ENCODE assay signal across 1 cellular context in genomic region chr13:32455594-32455903, GRCh38.
TF ChIP-seq lines count a peak whose summit lies in the region.

No MANE protein-coding gene starts in this region.

TF ChIP-seq in HepG2, 621 proteins besides CTCF, POLR2A, EP300 and RAD21 (continued from another document and continues in another):
- no peak for TF ChIP-seq POLR2AphosphoS5 (IDR thresholded peaks at IDR 0.05; ENCODE audit: low read depth, low read length)
- TF ChIP-seq HNF1A (IDR thresholded peaks at IDR 0.05; ENCODE audit: low read depth) = no peak
- TF ChIP-seq HNF1A (CRISPR knock-in tag; IDR thresholded peaks at IDR 0.05; ENCODE audit: borderline replicate concordance) = no peak
- no peak for TF ChIP-seq MIER3 (CRISPR knock-in tag; IDR thresholded peaks at IDR 0.05; ENCODE audit: borderline replicate concordance)
- TF ChIP-seq SALL2 (CRISPR knock-in tag; IDR thresholded peaks at IDR 0.05) = no peak
- no peak for TF ChIP-seq PHF5A (CRISPR knock-in tag; IDR thresholded peaks at IDR 0.05; ENCODE audit: low read depth, unreplicated experiment)
- no peak for TF ChIP-seq IRF2 (CRISPR knock-in tag; IDR thresholded peaks at IDR 0.05)
- no peak for TF ChIP-seq ZBTB46 (CRISPR knock-in tag; IDR thresholded peaks at IDR 0.05; ENCODE audit: borderline replicate concordance)
- TF ChIP-seq GLI4 (CRISPR knock-in tag; IDR thresholded peaks at IDR 0.05; ENCODE audit: borderline replicate concordance) = no peak
- TF ChIP-seq EHMT2 (IDR thresholded peaks at IDR 0.05; ENCODE audit: borderline replicate concordance, low read depth, low read length) = no peak
- TF ChIP-seq ZNF703 (CRISPR knock-in tag; IDR thresholded peaks at IDR 0.05; ENCODE audit: borderline replicate concordance) = no peak
- TF ChIP-seq ATF6 (CRISPR knock-in tag; conservative IDR thresholded peaks at IDR 0.05) = no peak
- no peak for TF ChIP-seq PLSCR1 (CRISPR knock-in tag; IDR thresholded peaks at IDR 0.05; ENCODE audit: borderline replicate concordance)
- no peak for TF ChIP-seq PITX1 (CRISPR knock-in tag; IDR thresholded peaks at IDR 0.05)
- TF ChIP-seq SOX5 (CRISPR knock-in tag; IDR thresholded peaks at IDR 0.05; ENCODE audit: borderline replicate concordance) = no peak
- TF ChIP-seq ZNF709 (CRISPR knock-in tag; IDR thresholded peaks at IDR 0.05) = no peak
- no peak for TF ChIP-seq ZC3H4 (CRISPR knock-in tag; IDR thresholded peaks at IDR 0.05; ENCODE audit: borderline replicate concordance)
- TF ChIP-seq TBL1XR1 (IDR thresholded peaks at IDR 0.05; ENCODE audit: borderline replicate concordance, low read length, partially characterized antibody) = no peak
- no peak; the same call in 1 of the 2 replicates for TF ChIP-seq AKAP8 (CRISPR knock-in tag; IDR thresholded peaks at IDR 0.05)
- TF ChIP-seq ZNF772 (CRISPR knock-in tag; IDR thresholded peaks at IDR 0.05) = no peak
- no peak for TF ChIP-seq MIXL1 (CRISPR knock-in tag; IDR thresholded peaks at IDR 0.05)
- no peak for TF ChIP-seq HIVEP1 (CRISPR knock-in tag; IDR thresholded peaks at IDR 0.05)
- TF ChIP-seq NFAT5 (CRISPR knock-in tag; IDR thresholded peaks at IDR 0.05) = no peak
- no peak for TF ChIP-seq MTA3 (CRISPR knock-in tag; IDR thresholded peaks at IDR 0.05)
- TF ChIP-seq SOX13 (IDR thresholded peaks at IDR 0.05) = no peak
- no peak for TF ChIP-seq SOX13 (CRISPR knock-in tag; conservative IDR thresholded peaks at IDR 0.05 in 1 of 2, IDR thresholded peaks at IDR 0.05 in 1 of 2)
- TF ChIP-seq REXO4 (CRISPR knock-in tag; IDR thresholded peaks at IDR 0.05; ENCODE audit: borderline replicate concordance) = no peak
- TF ChIP-seq ZNF639 (CRISPR knock-in tag; conservative IDR thresholded peaks at IDR 0.05) = no peak
- no peak; the same call in 1 of the 2 replicates for TF ChIP-seq ZNF281 (CRISPR knock-in tag; IDR thresholded peaks at IDR 0.05; ENCODE audit: borderline replicate concordance)
- no peak for TF ChIP-seq ZBTB10 (CRISPR knock-in tag; IDR thresholded peaks at IDR 0.05; ENCODE audit: borderline replicate concordance)
- TF ChIP-seq RXRA (CRISPR knock-in tag; IDR thresholded peaks at IDR 0.05) = no peak
- no peak for TF ChIP-seq HHEX (CRISPR knock-in tag; IDR thresholded peaks at IDR 0.05)
- no peak for TF ChIP-seq ZBTB25 (CRISPR knock-in tag; IDR thresholded peaks at IDR 0.05)
- TF ChIP-seq RFXAP (CRISPR knock-in tag; IDR thresholded peaks at IDR 0.05; ENCODE audit: borderline replicate concordance) = no peak
- no peak for TF ChIP-seq MAZ (IDR thresholded peaks at IDR 0.05; ENCODE audit: borderline replicate concordance, low read depth, low read length)
- TF ChIP-seq MAZ (CRISPR knock-in tag; IDR thresholded peaks at IDR 0.05; ENCODE audit: low read depth) = no peak
- TF ChIP-seq KDM5B (CRISPR knock-in tag; IDR thresholded peaks at IDR 0.05; ENCODE audit: borderline replicate concordance) = peak; percentile 26; the same call in 1 of the 2 replicates
- TF ChIP-seq NCOA1 (CRISPR knock-in tag; IDR thresholded peaks at IDR 0.05) = no peak
